ENCODE assay signal across 8 cellular contexts in genomic region chr2:171688129-171688465, GRCh38. TPM values are rescaled to one million over a fixed set of nuclear protein-coding genes. Genes with fewer than 3 reads are reported as not detected.
DNase-seq lines count a peak whose midpoint lies in the region; ATAC-seq and TF ChIP-seq lines count a peak whose summit lies in the region.

No MANE protein-coding gene starts in this region.

- TF ChIP-seq CTCF in ascending aorta (IDR thresholded peaks at IDR 0.05) = no peak

- peak overlapping the region; percentile 67 for H3K27ac Mint-ChIP-seq in T-helper 2 cell treated with Interferon-gamma antibody and Interleukin-4, amounts not matched to agents 5 μg/mL and 100 μg/mL, for 36 hours

- H3K27ac ChIP-seq in ascending aorta (peak overlapping the region; percentile 84 to 92), subcutaneous abdominal adipose tissue (ENCODE audit: low read depth, low read length) (peak overlapping the region; percentile 88)

- H3K9me3 ChIP-seq in ascending aorta (no peaks in the 10 kb centered on the region), subcutaneous abdominal adipose tissue (ENCODE audit: control insufficient read depth in 5 of 5, low read length in 5 of 5) (no peaks in the 10 kb centered on the region)

- H3K4me1 ChIP-seq in ascending aorta = peaks cover 0 to 9% of the 10 kb centered on the region in 2 donors
- peaks cover 0 to 19% (median 17%) of the 10 kb centered on the region in 5 donors for H3K4me1 ChIP-seq in subcutaneous abdominal adipose tissue (ENCODE audit: control insufficient read depth in 5 of 5, insufficient read depth in 5 of 5, low read length in 5 of 5)

- H3K4me3 Mint-ChIP-seq in T-helper 2 cell treated with Interferon-gamma antibody and Interleukin-4, amounts not matched to agents 5 μg/mL and 100 μg/mL, for 36 hours = peak overlapping the region; percentile 93

- H3K27me3 ChIP-seq in ascending aorta = no peaks in the 10 kb centered on the region
- no peaks in the 10 kb centered on the region for H3K27me3 ChIP-seq in subcutaneous abdominal adipose tissue (ENCODE audit: control insufficient read depth in 5 of 5, insufficient read depth in 4 of 5, low read length in 5 of 5)

- peak; percentile 22 for ATAC-seq in HG03378 (IDR thresholded peaks at IDR 0.05; ENCODE audit: unreplicated experiment)

- peaks cover 22% of the 10 kb centered on the region for H3K4me1 Mint-ChIP-seq in T-helper 2 cell treated with Interferon-gamma antibody and Interleukin-4, amounts not matched to agents 5 μg/mL and 100 μg/mL, for 36 hours (ENCODE audit: low read depth)

- peak overlapping the region; percentile 50 to 97 (median 88) for H3K9ac ChIP-seq in subcutaneous abdominal adipose tissue (ENCODE audit: low read length in 5 of 5)

- DNase-seq in T-helper 2 cell treated with Interferon-gamma antibody and Interleukin-4, amounts not matched to agents 5 μg/mL and 100 μg/mL, for 36 hours (ENCODE audit: low spot score) = no peak
- no peak for DNase-seq in T-helper 2 cell
- DNase-seq in ascending aorta (ENCODE audit: low spot score in 2 of 2) = no peak
- DNase-seq in kidney glomerular epithelial cell (lab: John Stamatoyannopoulos, UW) = peak; percentile 60
- no peak for DNase-seq in SK-N-DZ (ENCODE audit: low spot score)
- no peak for DNase-seq in cerebellar nuclear complex (lab: John Stamatoyannopoulos, UW)

- H3K36me3 ChIP-seq in ascending aorta = peaks cover 0 to 16% of the 10 kb centered on the region in 2 donors
- peaks cover 0 to 13% (median 3%) of the 10 kb centered on the region in 5 donors for H3K36me3 ChIP-seq in subcutaneous abdominal adipose tissue (ENCODE audit: control insufficient read depth in 5 of 5, insufficient read depth in 5 of 5, low read length in 5 of 5)

- H3K4me3 ChIP-seq in ascending aorta (peak overlapping the region; percentile 76 to 85), subcutaneous abdominal adipose tissue (ENCODE audit: low read depth in 1 of 5, low read length in 5 of 5) (peak overlapping the region; percentile 79 to 100 (median 98))

- H3K36me3 Mint-ChIP-seq in T-helper 2 cell treated with Interferon-gamma antibody and Interleukin-4, amounts not matched to agents 5 μg/mL and 100 μg/mL, for 36 hours (ENCODE audit: low read depth) = peaks cover 20% of the 10 kb centered on the region

- no peaks in the 10 kb centered on the region for H3K9me3 Mint-ChIP-seq in T-helper 2 cell treated with Interferon-gamma antibody and Interleukin-4, amounts not matched to agents 5 μg/mL and 100 μg/mL, for 36 hours

- intact Hi-C loops in ascending aorta (cut with DNase I) = loop anchor here (5.0 to 10.0 kb wide), 6 partner anchors 116 to 869 kb away; partner anchors contain the start of genes CYBRD1, PDK1 and SLC25A12

- H3K27me3 Mint-ChIP-seq in T-helper 2 cell treated with Interferon-gamma antibody and Interleukin-4, amounts not matched to agents 5 μg/mL and 100 μg/mL, for 36 hours (ENCODE audit: low read depth) = peaks cover 4% of the 10 kb centered on the region

RNA-seq across cellular contexts. Expression of gene DYNC1I2, which starts 0.8 kb away (rescaled TPM):
- total RNA-seq in ascending aorta = 81.0 TPM
- 176 and 182 TPM in 2 replicates for polyA plus RNA-seq in SK-N-DZ (2014; cell fraction: cytosol; rRNA removed)
- 106 and 109 TPM in 2 replicates for polyA plus RNA-seq in SK-N-DZ (2014; cell fraction: nucleus; rRNA removed)
